2 cellular contexts compared by ENCODE assay signal in genomic region chr12:79778802-79779201, GRCh38.
TF ChIP-seq lines count a peak whose summit lies in the region.

No MANE protein-coding gene starts in this region.

TF ChIP-seq in IMR-90, 13 proteins besides CTCF, POLR2A, EP300 and RAD21:
- no peak for TF ChIP-seq NFE2L2 (IDR thresholded peaks at IDR 0.05; ENCODE audit: low read depth, low read length)
- no peak for TF ChIP-seq ELK1 (IDR thresholded peaks at IDR 0.05; ENCODE audit: borderline replicate concordance, low read depth, low read length)
- TF ChIP-seq BHLHE40 (IDR thresholded peaks at IDR 0.05; ENCODE audit: low read depth, low read length): no peak
- TF ChIP-seq USF2 (IDR thresholded peaks at IDR 0.05; ENCODE audit: low read depth, low read length): no peak
- no peak for TF ChIP-seq CEBPB (IDR thresholded peaks at IDR 0.05; ENCODE audit: low read depth, low read length)
- no peak for TF ChIP-seq FOS (IDR thresholded peaks at IDR 0.05; ENCODE audit: low read depth, low read length)
- TF ChIP-seq MAZ (IDR thresholded peaks at IDR 0.05; ENCODE audit: borderline replicate concordance, low read depth, low read length): no peak
- no peak for TF ChIP-seq SMC3 (IDR thresholded peaks at IDR 0.05; ENCODE audit: low read depth, low read length)
- no peak for TF ChIP-seq RFX5 (IDR thresholded peaks at IDR 0.05; ENCODE audit: low read depth, low read length)
- no peak for TF ChIP-seq CHD1 (IDR thresholded peaks at IDR 0.05; ENCODE audit: low read depth, low read length)
- no peak for TF ChIP-seq RCOR1 (IDR thresholded peaks at IDR 0.05; ENCODE audit: insufficient replicate concordance, low read length)
- no peak for TF ChIP-seq MXI1 (IDR thresholded peaks at IDR 0.05; ENCODE audit: borderline replicate concordance, low read depth, low read length)
- TF ChIP-seq MAFK (IDR thresholded peaks at IDR 0.05; ENCODE audit: low read depth, low read length): no peak

TF ChIP-seq in K562, 482 proteins besides CTCF, POLR2A, EP300 and RAD21:
- TF ChIP-seq ZNF316 (IDR thresholded peaks at IDR 0.05) (0 out of 2 replicates have a peak, but pooled peaks have one; percentile 10), SIRT6 (IDR thresholded peaks at IDR 0.05; ENCODE audit: low read depth, low read length) (no peak)
